In genomic region chr5:177425801-177426565, GRCh38 we compare ENCODE assay signal across 8 cellular contexts. TPM values are rescaled to one million over a fixed set of nuclear protein-coding genes. Genes with fewer than 3 reads are reported as not detected.
DNase-seq lines count a peak whose midpoint lies in the region; ATAC-seq and TF ChIP-seq lines count a peak whose summit lies in the region.

No MANE protein-coding gene starts in this region.

- H3K9me3 ChIP-seq in T-helper 17 cell (ENCODE audit: control insufficient read depth, low read length, poor library complexity, severe bottlenecking) (no peaks in the 10 kb centered on the region), left ventricle myocardium inferior (replicated peaks) (no peaks in the 10 kb centered on the region), upper lobe of right lung (no peaks in the 10 kb centered on the region)

- no peaks in the 10 kb centered on the region for H3K27me3 ChIP-seq in left ventricle myocardium inferior (ENCODE audit: low read depth)
- H3K27me3 ChIP-seq in upper lobe of right lung, result no peaks in the 10 kb centered on the region

- peak overlapping the region; percentile 99 for H3K4me3 Mint-ChIP-seq in T-helper 17 cell

- H3K36me3 Mint-ChIP-seq in T-helper 17 cell (ENCODE audit: low read depth), result peaks cover 5% of the 10 kb centered on the region

- DNase-seq in NCI-H1694 treated with DMSO at 0.1 percent for 48 hours (lab: John Stamatoyannopoulos, UW) (peak; percentile 99), T-helper 17 cell (peak; percentile 94 to 98 (median 97)), left ventricle myocardium inferior (peak; percentile 100), posterior vena cava (ENCODE audit: low spot score) (peak; percentile 100), upper lobe of right lung (peak; percentile 99)

- ATAC-seq in GM18499 (IDR thresholded peaks at IDR 0.05; ENCODE audit: insufficient read depth, unreplicated experiment) (peak; percentile 74), HG02938 (IDR thresholded peaks at IDR 0.05; ENCODE audit: unreplicated experiment) (peak; percentile 87), T-helper 17 cell (peak; percentile 84), upper lobe of right lung (peak; percentile 94)

- no peaks in the 10 kb centered on the region for H3K27me3 Mint-ChIP-seq in T-helper 17 cell

- intact Hi-C loops in left ventricle myocardium inferior (cut with micrococcal nuclease) (no loop called here), posterior vena cava (cut with DNase I) (no loop called here), upper lobe of right lung (cut with DNase I) (no loop called here)

- H3K4me1 ChIP-seq in left ventricle myocardium inferior (peaks cover 32% of the 10 kb centered on the region), upper lobe of right lung (peaks cover 39% of the 10 kb centered on the region)

- no peak for TF ChIP-seq CTCF in left ventricle myocardium inferior (IDR thresholded peaks at IDR 0.05; ENCODE audit: borderline replicate concordance)
- TF ChIP-seq CTCF in upper lobe of right lung (IDR thresholded peaks at IDR 0.05), result no peak

- peaks cover 35% of the 10 kb centered on the region for H3K4me1 Mint-ChIP-seq in T-helper 17 cell

- peak overlapping the region; percentile 98 for H3K27ac Mint-ChIP-seq in T-helper 17 cell

- peak overlapping the region; percentile 69 for H3K4me3 ChIP-seq in left ventricle myocardium inferior
- H3K4me3 ChIP-seq in upper lobe of right lung, result peak overlapping the region; percentile 62

- H3K36me3 ChIP-seq in left ventricle myocardium inferior (peaks cover 5% of the 10 kb centered on the region), upper lobe of right lung (peaks cover 2% of the 10 kb centered on the region)

- peak overlapping the region; percentile 97 for H3K27ac ChIP-seq in angular gyrus (ENCODE audit: low read depth, low read length)
- peak overlapping the region; percentile 96 for H3K27ac ChIP-seq in left ventricle myocardium inferior (replicated peaks)
- H3K27ac ChIP-seq in upper lobe of right lung, result peak overlapping the region; percentile 95

RNA-seq across cellular contexts. Expression of gene GRK6, which starts 0.5 kb away (rescaled TPM):
- total RNA-seq in T-helper 17 cell (100 to 1,000 TPM; 178 to 232 TPM), left ventricle myocardium inferior (15.6 TPM), posterior vena cava (10 to 100 TPM; 22.9 to 28.2 TPM), upper lobe of right lung (43.9 TPM)

RNA-seq across cellular contexts. Expression of gene F12, which starts 16.6 kb away (rescaled TPM):
- 1 to 10 TPM in 1 of 2 donors, under 1 TPM in 1; 0.62 to 1.1 TPM for total RNA-seq in T-helper 17 cell
- not detected for total RNA-seq in left ventricle myocardium inferior
- total RNA-seq in posterior vena cava, result under 1 TPM; 0.38 to 0.93 TPM
- 0.69 TPM for total RNA-seq in upper lobe of right lung

RNA-seq across cellular contexts. Expression of gene PRR7, which starts 20.6 kb away (rescaled TPM):
- 10 to 100 TPM; 32.0 to 40.1 TPM for total RNA-seq in T-helper 17 cell
- 2.1 TPM for total RNA-seq in left ventricle myocardium inferior
- total RNA-seq in posterior vena cava, result 1 to 10 TPM in 1 of 2 donors, under 1 TPM in 1; 0.79 to 2.0 TPM
- 2.1 TPM for total RNA-seq in upper lobe of right lung

RNA-seq across cellular contexts. Expression of gene PFN3, which starts 25.5 kb away (rescaled TPM):
- total RNA-seq in T-helper 17 cell, result not detected
- total RNA-seq in left ventricle myocardium inferior, result not detected
- not detected for total RNA-seq in posterior vena cava
- not detected for total RNA-seq in upper lobe of right lung

RNA-seq across cellular contexts. Expression of gene SLC34A1, which starts 41.7 kb away (rescaled TPM):
- total RNA-seq in T-helper 17 cell (under 1 TPM; 0.31 to 0.40 TPM), left ventricle myocardium inferior (not detected), posterior vena cava (not detected), upper lobe of right lung (not detected)

Comparison
In these comparisons a context has a peak if more than half of its experiments do, and no peak if none do; other contexts are left out.
1. Peak in every context shown above with its lines: DNase-seq, ATAC-seq, H3K4me3 ChIP-seq and H3K27ac ChIP-seq.
2. RNA of gene PRR7, which starts 20.6 kb away (total RNA-seq): 32.0 to 40.1 TPM in T-helper 17 cell; 2.1 TPM in left ventricle myocardium inferior (single experiment), 2.1 TPM in upper lobe of right lung (single experiment) and 0.79 to 2.0 TPM in posterior vena cava; every median in the first group is over 10 times any median in the second.